In the genomic region with DNA sequence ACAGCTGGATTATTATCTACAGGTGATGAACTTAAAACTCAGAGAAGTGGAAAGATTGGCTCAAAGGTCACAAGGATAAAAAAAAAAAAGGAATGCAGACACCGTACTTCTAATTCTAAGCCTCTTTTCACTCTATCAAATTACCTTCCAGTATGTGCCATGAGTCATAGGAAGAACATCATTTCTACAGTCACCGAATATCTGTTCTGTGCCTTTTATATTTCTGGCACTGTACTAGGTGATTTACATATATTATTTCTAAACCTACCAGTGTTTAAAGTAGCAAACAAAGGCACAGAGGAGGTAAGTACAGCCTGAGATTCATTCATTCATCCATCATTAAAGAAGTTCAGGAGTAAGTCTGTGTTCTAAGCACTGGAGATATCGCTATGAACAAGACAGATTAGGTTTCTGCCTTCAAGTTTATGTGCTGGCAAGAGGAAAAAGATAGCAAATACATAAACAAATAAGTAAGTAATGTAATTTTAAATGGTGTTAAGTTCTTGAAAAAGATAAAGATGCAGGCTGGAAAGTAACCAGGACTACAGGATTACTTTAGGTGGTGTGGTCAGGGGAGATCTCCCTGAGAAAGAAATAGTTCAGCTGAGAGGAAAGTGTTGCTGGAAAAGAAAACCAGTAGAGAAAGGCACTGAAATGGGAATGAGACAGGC, we compare ENCODE assay signal across 12 cellular contexts.
DNase-seq lines count a peak whose midpoint lies in the region; ATAC-seq and TF ChIP-seq lines count a peak whose summit lies in the region.
"Had no signal": no experiment of that assay in that cellular context is flagged by ENCODE, and none has a peak within 500 bp of the region (broad histone marks: within the 10 kb centered on the region; RNA-seq: fewer than 3 reads in every experiment).

No MANE protein-coding gene starts in this region.

- ATAC-seq in HG02938 (IDR thresholded peaks at IDR 0.05; ENCODE audit: unreplicated experiment): no peak
- no peak for ATAC-seq in GM19351 (IDR thresholded peaks at IDR 0.05; ENCODE audit: unreplicated experiment)
- ATAC-seq: CD8-positive, alpha-beta T cell had no signal

- DNase-seq in H4 (ENCODE audit: low spot score) (peak; percentile 53), RPMI7951 (ENCODE audit: low read depth) (peak; percentile 53), fibroblast of mammary gland (ENCODE audit: low read depth) (peak; percentile 52), renal cortical epithelial cell (ENCODE audit: low read depth) (peak; percentile 56), NCI-H82 treated with DMSO at 0.1 percent for 48 hours (lab: John Stamatoyannopoulos, UW; ENCODE audit: unreplicated experiment) (no peak), NCI-H2081 treated with DMSO at 0.1 percent for 48 hours (lab: John Stamatoyannopoulos, UW) (no peak)
- DNase-seq: amniotic stem cell; CD8-positive, alpha-beta T cell; NCI-H510A treated with DMSO at 0.1 percent for 48 hours; SIG-M5 had no signal

- H3K4me3 ChIP-seq in fibroblast of mammary gland (ENCODE audit: control insufficient read depth, low read depth, low read length): no peak overlapping the region

- no peak for TF ChIP-seq CTCF in fibroblast of mammary gland (conservative IDR thresholded peaks at IDR 0.05; ENCODE audit: control insufficient read depth, insufficient read depth, low read depth, low read length)

Comparison
In these comparisons a context has a peak if more than half of its experiments do, and no peak if none do; other contexts are left out.
1. DNase-seq: peak in H4 (single experiment), RPMI7951 (single experiment), fibroblast of mammary gland (single experiment) and renal cortical epithelial cell (single experiment); none in NCI-H82 treated with DMSO at 0.1 percent for 48 hours (single experiment) and NCI-H2081 treated with DMSO at 0.1 percent for 48 hours (single experiment).